8 cellular contexts compared by ENCODE assay signal in genomic region chr11:78187366-78188011, GRCh38. TPM values are rescaled to one million over a fixed set of nuclear protein-coding genes. Genes with fewer than 3 reads are reported as not detected.
DNase-seq lines count a peak whose midpoint lies in the region; ATAC-seq and TF ChIP-seq lines count a peak whose summit lies in the region.

No MANE protein-coding gene starts in this region.

- WGBS in SK-N-SH (ENCODE audit: low lambda C conversion rate), result 45% methylated on average over 19 of the region's 19 CpGs
- 30 to 39% (median 35%) methylated on average over 19 of the region's 19 CpGs for WGBS in psoas muscle, 3 donors

- H3K9me3 ChIP-seq in SK-N-SH (no peaks in the 10 kb centered on the region), psoas muscle (no peaks in the 10 kb centered on the region)

- peak overlapping the region; percentile 83 for H3K4me2 ChIP-seq in SK-N-SH

- TF ChIP-seq RAD21 in SK-N-SH (IDR thresholded peaks at IDR 0.05; ENCODE audit: low read length), result no peak

- H4K20me1 ChIP-seq in SK-N-SH (ENCODE audit: insufficient read depth), result 0 out of 2 replicates have a peak, but pooled peaks cover 4% of the 10 kb centered on the region

- CTCF ChIA-PET in SK-N-SH (lab: Yijun Ruan, JAX), result interaction anchor here (1.2 to 1.3 kb wide), 2 partner anchors 40 to 48 kb away, joined by 3 read pairs; partner anchors contain the start of gene ALG8
- CTCF ChIA-PET in HEK293T (lab: Yijun Ruan, JAX), result no interaction called here

- H3F3A ChIP-seq in SK-N-SH (replicated peaks; ENCODE audit: insufficient read depth), result peaks cover 5% of the 10 kb centered on the region

- POLR2A ChIA-PET in SK-N-SH (lab: Yijun Ruan, JAX) (interaction anchor here (0.6 to 1.7 kb wide), 4 partner anchors 47 to 387 kb away, joined by 3 to 9 read pairs (median 5); partner anchors contain the start of genes ALG8 and NARS2), HEK293T (lab: Yijun Ruan, JAX) (interaction anchor here (1.0 to 2.3 kb wide), 5 partner anchors 13 to 230 kb away, joined by 3 to 23 read pairs (median 3); partner anchors contain the start of genes ALG8, GAB2 and NDUFC2)

- H3K4me3 ChIP-seq in SK-N-SH (ENCODE audit: low read depth in 2 of 2, low read length in 1 of 2) (peak overlapping the region; percentile 74 to 98), epithelial cell of proximal tubule (ENCODE audit: low read depth, low read length) (peak overlapping the region; percentile 80), psoas muscle (peak overlapping the region; percentile 98)

- no peak for TF ChIP-seq EP300 in SK-N-SH (IDR thresholded peaks at IDR 0.05; ENCODE audit: borderline replicate concordance in 1 of 2, low read depth in 1 of 2, low read length in 1 of 2)

- H3K9ac ChIP-seq in SK-N-SH, result peak overlapping the region; percentile 92

- H3K27me3 ChIP-seq in SK-N-SH (ENCODE audit: insufficient read depth) (no peaks in the 10 kb centered on the region), psoas muscle (ENCODE audit: insufficient read depth in 3 of 3, low read length in 2 of 3) (no peaks in the 10 kb centered on the region)

- H3K9me2 ChIP-seq in SK-N-SH, result no peaks in the 10 kb centered on the region

- H3K36me3 ChIP-seq in SK-N-SH (replicated peaks in 1 of 2; ENCODE audit: control insufficient read depth in 1 of 2, insufficient read depth in 2 of 2, low read length in 1 of 2) (peaks cover 0 to 21% of the 10 kb centered on the region in 2 experiments), psoas muscle (ENCODE audit: insufficient read depth in 1 of 2, low read depth in 1 of 2) (peaks cover 0 to 9% of the 10 kb centered on the region in 2 donors)

- DNase-seq in GM13977 (ENCODE audit: low spot score) (peak; percentile 80), SK-N-SH (no peak), epithelial cell of proximal tubule (ENCODE audit: low read depth) (no peak), psoas muscle (no peak), AG20443 (ENCODE audit: low spot score) (no peak), HEK293T (ENCODE audit: extremely low spot score) (no peak)

- in situ Hi-C loops in GM13977 (cut with MboI; ENCODE audit: low pct_unique_long_range_greater_than_20kb, low sequenced_read_pairs, unreplicated experiment), result no loop called here

- ATAC-seq in psoas muscle, result no peak
- no peak for ATAC-seq in HG02852 (IDR thresholded peaks at IDR 0.05; ENCODE audit: unreplicated experiment)
- ATAC-seq in HG03354 (IDR thresholded peaks at IDR 0.05; ENCODE audit: poor library complexity, severe bottlenecking, unreplicated experiment), result no peak

- TF ChIP-seq CTCF in GM13977 (IDR thresholded peaks at IDR 0.05; ENCODE audit: extremely low read depth, insufficient read depth, missing control alignments), result no peak
- no peak for TF ChIP-seq CTCF in SK-N-SH (IDR thresholded peaks at IDR 0.05)
- no peak for TF ChIP-seq CTCF in epithelial cell of proximal tubule (conservative IDR thresholded peaks at IDR 0.05; ENCODE audit: low read depth, low read length)
- TF ChIP-seq CTCF in psoas muscle (IDR thresholded peaks at IDR 0.05), result no peak

- H3K4me1 ChIP-seq in SK-N-SH (ENCODE audit: control insufficient read depth in 1 of 2, insufficient read depth in 2 of 2, low read depth in 1 of 2, low read length in 1 of 2) (peaks cover 21 to 32% of the 10 kb centered on the region in 2 experiments; a peak in 3 of 4 replicates), psoas muscle (peaks cover 36% of the 10 kb centered on the region)

- no peak overlapping the region for H2AFZ ChIP-seq in SK-N-SH (ENCODE audit: low read depth)

- intact Hi-C loops in psoas muscle (cut with DNase I), result loop anchor here (5.0 kb wide), 4 partner anchors 45 to 125 kb away; partner anchors contain the start of genes ALG8 (in 1 of the 2), NDUFC2 (in 1 of the 2) and THRSP (in 1 of the 2)

- H3K79me2 ChIP-seq in SK-N-SH (ENCODE audit: insufficient read depth), result peaks cover 82% of the 10 kb centered on the region

- H3K27ac ChIP-seq in SK-N-SH (ENCODE audit: low read depth in 2 of 2, low read length in 1 of 2), result peak overlapping the region in 1 of 2 experiments; percentile 80; a peak in 2 of 4 replicates
- peak overlapping the region; percentile 79 for H3K27ac ChIP-seq in psoas muscle

TF ChIP-seq in SK-N-SH, 30 proteins besides CTCF, POLR2A, EP300 and RAD21 (continues in another document):
- TF ChIP-seq, protein P1, sequence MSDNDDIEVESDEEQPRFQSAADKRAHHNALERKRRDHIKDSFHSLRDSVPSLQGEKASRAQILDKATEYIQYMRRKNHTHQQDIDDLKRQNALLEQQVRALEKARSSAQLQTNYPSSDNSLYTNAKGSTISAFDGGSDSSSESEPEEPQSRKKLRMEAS (IDR thresholded peaks at IDR 0.05; ENCODE audit: low read depth), result no peak
- TF ChIP-seq RCOR1 (IDR thresholded peaks at IDR 0.05; ENCODE audit: low read length) (no peak), JUND (IDR thresholded peaks at IDR 0.05) (no peak), SIN3A (IDR thresholded peaks at IDR 0.05; ENCODE audit: borderline replicate concordance, low read depth, low read length) (no peak), RXRA (IDR thresholded peaks at IDR 0.05; ENCODE audit: borderline replicate concordance, low read depth) (no peak), TEAD4 (IDR thresholded peaks at IDR 0.05; ENCODE audit: borderline replicate concordance, insufficient read depth) (no peak), GABPA (IDR thresholded peaks at IDR 0.05; ENCODE audit: low read depth) (no peak), FOSL2 (IDR thresholded peaks at IDR 0.05; ENCODE audit: borderline replicate concordance, low read depth) (no peak), EZH2phosphoT487 (IDR thresholded peaks at IDR 0.05; ENCODE audit: borderline replicate concordance, low read depth) (no peak), USF1 (IDR thresholded peaks at IDR 0.05; ENCODE audit: borderline replicate concordance, low read depth) (no peak), GATA2 (CRISPR knock-in tag; IDR thresholded peaks at IDR 0.05) (no peak)

TF ChIP-seq in HEK293T, 16 proteins besides CTCF, POLR2A, EP300 and RAD21:
- TF ChIP-seq NFRKB (IDR thresholded peaks at IDR 0.05), result no peak
- TF ChIP-seq LEF1 (IDR thresholded peaks at IDR 0.05; ENCODE audit: borderline replicate concordance), result no peak
- TF ChIP-seq ZNF384 (IDR thresholded peaks at IDR 0.05), result no peak
- TF ChIP-seq L3MBTL2 (conservative IDR thresholded peaks at IDR 0.05), result no peak
- no peak for TF ChIP-seq ARNT (IDR thresholded peaks at IDR 0.05)
- TF ChIP-seq FOXK2 (IDR thresholded peaks at IDR 0.05), result no peak
- no peak for TF ChIP-seq CTBP1 (IDR thresholded peaks at IDR 0.05; ENCODE audit: borderline replicate concordance)
- TF ChIP-seq SP1 (IDR thresholded peaks at IDR 0.05), result no peak
- TF ChIP-seq, protein P2, sequence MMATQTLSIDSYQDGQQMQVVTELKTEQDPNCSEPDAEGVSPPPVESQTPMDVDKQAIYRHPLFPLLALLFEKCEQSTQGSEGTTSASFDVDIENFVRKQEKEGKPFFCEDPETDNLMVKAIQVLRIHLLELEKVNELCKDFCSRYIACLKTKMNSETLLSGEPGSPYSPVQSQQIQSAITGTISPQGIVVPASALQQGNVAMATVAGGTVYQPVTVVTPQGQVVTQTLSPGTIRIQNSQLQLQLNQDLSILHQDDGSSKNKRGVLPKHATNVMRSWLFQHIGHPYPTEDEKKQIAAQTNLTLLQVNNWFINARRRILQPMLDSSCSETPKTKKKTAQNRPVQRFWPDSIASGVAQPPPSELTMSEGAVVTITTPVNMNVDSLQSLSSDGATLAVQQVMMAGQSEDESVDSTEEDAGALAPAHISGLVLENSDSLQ (IDR thresholded peaks at IDR 0.05), result no peak
- no peak for TF ChIP-seq SUZ12 (IDR thresholded peaks at IDR 0.05)
- TF ChIP-seq BHLHE40 (IDR thresholded peaks at IDR 0.05; ENCODE audit: borderline replicate concordance), result no peak
- TF ChIP-seq ELF4 (IDR thresholded peaks at IDR 0.05), result no peak
- TF ChIP-seq TARDBP (IDR thresholded peaks at IDR 0.05), result no peak
- no peak for TF ChIP-seq FOXM1 (IDR thresholded peaks at IDR 0.05; ENCODE audit: borderline replicate concordance)
- no peak for TF ChIP-seq FOXA1 (IDR thresholded peaks at IDR 0.05)
- no peak for TF ChIP-seq HDGF (IDR thresholded peaks at IDR 0.05; ENCODE audit: borderline replicate concordance)

RNA-seq across cellular contexts. Expression of gene KCTD21, which starts 0.9 kb away (rescaled TPM):
- polyA plus RNA-seq in SK-N-SH (2012; rRNA removed) (5.0 and 7.5 TPM in 2 replicates), psoas muscle (10 to 100 TPM in 1 of 3 donors, 1 to 10 TPM in 2; 4.8 to 10.3 (median 5.0) TPM)
- polyA plus RNA-seq in SK-N-SH (2012; cell fraction: cytosol; rRNA removed), result 4.9 and 5.3 TPM in 2 replicates
- 5.3 and 12.7 TPM in 2 replicates for polyA plus RNA-seq in SK-N-SH (2012; cell fraction: nucleus; rRNA removed)
- total RNA-seq in epithelial cell of proximal tubule (4.4 and 6.2 TPM in 2 replicates), psoas muscle (1 to 10 TPM; 4.7 to 7.0 (median 5.8) TPM)

RNA-seq across cellular contexts. Expression of gene USP35, which starts 1.2 kb away (rescaled TPM):
- 8.0 and 8.4 TPM in 2 replicates for polyA plus RNA-seq in SK-N-SH (2012; rRNA removed)
- 4.4 and 5.3 TPM in 2 replicates for polyA plus RNA-seq in SK-N-SH (2012; cell fraction: cytosol; rRNA removed)
- 32.8 and 39.6 TPM in 2 replicates for polyA plus RNA-seq in SK-N-SH (2012; cell fraction: nucleus; rRNA removed)
- total RNA-seq in epithelial cell of proximal tubule, result 2.5 and 6.1 TPM in 2 replicates
- 1 to 10 TPM; 2.0 to 4.4 (median 3.5) TPM for total RNA-seq in psoas muscle
- 1 to 10 TPM; 1.3 to 7.1 (median 2.2) TPM for polyA plus RNA-seq in psoas muscle

RNA-seq across cellular contexts. Expression of gene ALG8, which starts 48.1 kb away (rescaled TPM):
- polyA plus RNA-seq in SK-N-SH (2012; rRNA removed), result 42.0 and 54.8 TPM in 2 replicates
- polyA plus RNA-seq in SK-N-SH (2012; cell fraction: cytosol; rRNA removed), result 53.2 and 62.0 TPM in 2 replicates
- polyA plus RNA-seq in SK-N-SH (2012; cell fraction: nucleus; rRNA removed), result 29.5 and 65.5 TPM in 2 replicates
- total RNA-seq in epithelial cell of proximal tubule, result 38.1 and 47.1 TPM in 2 replicates
- 10 to 100 TPM in 2 of 4 donors, 1 to 10 TPM in 2; 9.1 to 15.7 (median 12.2) TPM for total RNA-seq in psoas muscle
- polyA plus RNA-seq in psoas muscle, result 10 to 100 TPM; 10.3 to 14.9 (median 11.4) TPM
